33 cellular contexts compared by ENCODE assay signal in genomic region chr7:3762146-3762831, GRCh38.
DNase-seq lines count a peak whose midpoint lies in the region; ATAC-seq, FAIRE-seq and TF ChIP-seq lines count a peak whose summit lies in the region.
"Had no signal": no experiment of that assay in that cellular context is flagged by ENCODE, and none has a peak within 500 bp of the region (broad histone marks: within the 10 kb centered on the region; RNA-seq: fewer than 3 reads in every experiment).

No MANE protein-coding gene starts in this region.

- no peak overlapping the region for H4K91ac ChIP-seq in IMR-90 (ENCODE audit: insufficient read depth, low read depth, low read length)

- H2BK5ac ChIP-seq in IMR-90 (ENCODE audit: low read depth, low read length, poor library complexity, severe bottlenecking) = no peak overlapping the region

- CTCF ChIA-PET in AG04450 (lab: Charles Lee) (no interaction called here), IMR-90 (lab: Yijun Ruan, JAX) (no interaction called here)

- TF ChIP-seq POLR2A in IMR-90 (IDR thresholded peaks at IDR 0.05; ENCODE audit: low read depth, low read length) (no peak), tibial nerve (IDR thresholded peaks at IDR 0.05) (no peak)

- intact Hi-C loops in IMR-90 (cut with micrococcal nuclease) = loop anchor here (5.0 kb wide), 1 partner anchor 280 kb away; no protein-coding TSS in a partner anchor

- no peak overlapping the region for H3K23ac ChIP-seq in IMR-90 (ENCODE audit: low read depth, low read length)

- TF ChIP-seq RAD21 in IMR-90 (IDR thresholded peaks at IDR 0.05; ENCODE audit: low read length) = no peak

- no CpG with 5 or more reads among the region's 11 CpGs for WGBS in IMR-90 (ENCODE audit: extremely low coverage in 2 of 2, insufficient read length in 1 of 2), 2 experiments
- 71 to 85% methylated on average over 11 of the region's 11 CpGs for WGBS in tibial nerve, 2 donors

- H3K36me3 ChIP-seq in IMR-90 (ENCODE audit: control insufficient read depth, insufficient read depth, low read length) (no peaks in the 10 kb centered on the region), astrocyte (ENCODE audit: insufficient read depth, low read length) (no peaks in the 10 kb centered on the region), tibial nerve (no peaks in the 10 kb centered on the region)
- H3K36me3 ChIP-seq: cardiac muscle cell, lower lobe of right lung had no signal

- H3K4me3 ChIP-seq in AG04450 (ENCODE audit: low read depth, low read length) (no peak overlapping the region), IMR-90 (ENCODE audit: insufficient read depth, low read depth, low read length) (no peak overlapping the region), astrocyte (ENCODE audit: insufficient read depth, low read depth, low read length) (no peak overlapping the region), tibial nerve (no peak overlapping the region)
- H3K4me3 ChIP-seq: cardiac muscle cell, coronary artery, lower lobe of right lung, mucosa of descending colon, testis had no signal

- H2AK9ac ChIP-seq in IMR-90 (replicated peaks; ENCODE audit: low read depth, low read length, poor library complexity) = no peak overlapping the region

- H3K9me3 Mint-ChIP-seq in astrocyte (ENCODE audit: unreplicated experiment) (no peaks in the 10 kb centered on the region), osteocyte (ENCODE audit: unreplicated experiment) (peaks cover 4% of the 10 kb centered on the region), HFFc6 (peaks cover 55% of the 10 kb centered on the region)
- H3K9me3 Mint-ChIP-seq: activated CD4-positive, alpha-beta memory T cell treated with anti-CD3 and anti-CD28 coated beads for 36 hours had no signal

- H3K4me2 ChIP-seq in IMR-90 (ENCODE audit: low read depth, low read length) (peak overlapping the region; percentile 14; the same call in 1 of the 2 replicates), astrocyte (ENCODE audit: low read length) (peak overlapping the region; percentile 52)

- H3K9me1 ChIP-seq in IMR-90 (ENCODE audit: insufficient read depth, low read length) = no peaks in the 10 kb centered on the region

- no peaks in the 10 kb centered on the region for H3K36me3 Mint-ChIP-seq in astrocyte (ENCODE audit: low read depth, unreplicated experiment)
- H3K36me3 Mint-ChIP-seq in osteocyte (ENCODE audit: unreplicated experiment) = no peaks in the 10 kb centered on the region
- H3K36me3 Mint-ChIP-seq in HFFc6 (ENCODE audit: low read depth) = no peaks in the 10 kb centered on the region; the same call in 1 of the 2 replicates
- H3K36me3 Mint-ChIP-seq: activated CD4-positive, alpha-beta memory T cell treated with anti-CD3 and anti-CD28 coated beads for 36 hours had no signal

- H2BK15ac ChIP-seq in IMR-90 (ENCODE audit: low read depth, low read length) = no peak overlapping the region

- no peak overlapping the region for H4K8ac ChIP-seq in IMR-90 (ENCODE audit: low read depth in 2 of 2, low read length in 2 of 2)

- POLR2A ChIA-PET in AG04450 (lab: Yijun Ruan, JAX) = no interaction called here
- POLR2A ChIA-PET in IMR-90 (lab: Charles Lee; ENCODE audit: unreplicated experiment) = no interaction called here

- no peak overlapping the region for H3K56ac ChIP-seq in IMR-90 (ENCODE audit: extremely low read depth, insufficient read depth, low read length)

- BruUV-seq in IMR-90 (replicated peaks; lab: Mats Ljungman, UMichigan) = no TSS peak

- no peak for ATAC-seq in IMR-90 (ENCODE audit: low read depth)
- ATAC-seq in HG03565 (IDR thresholded peaks at IDR 0.05; ENCODE audit: unreplicated experiment) = no peak
- ATAC-seq: HepG2; lower lobe of right lung; mucosa of descending colon; sciatic nerve; stimulated activated naive CD8-positive, alpha-beta T cell treated with anti-CD3 and anti-CD28 coated beads, Interleukin-15, Interleukin-2, amounts not matched to agents 100 U/mL and 50 U/mL, for 24 hours had no signal

- no peaks in the 10 kb centered on the region for H3K79me1 ChIP-seq in IMR-90 (ENCODE audit: low read depth in 1 of 2, low read length in 2 of 2)

- H3K9me3 ChIP-seq in AG04450 (ENCODE audit: control insufficient read depth, insufficient read depth, low read length) = peaks cover 4% of the 10 kb centered on the region; the same call in 1 of the 2 replicates
- H3K9me3 ChIP-seq in IMR-90 (ENCODE audit: control insufficient read depth, insufficient read depth, low read length) = peaks cover 4% of the 10 kb centered on the region; the same call in 1 of the 2 replicates
- H3K9me3 ChIP-seq in astrocyte (ENCODE audit: insufficient read depth, low read depth, low read length) = no peaks in the 10 kb centered on the region
- H3K9me3 ChIP-seq in tibial nerve = no peaks in the 10 kb centered on the region
- H3K9me3 ChIP-seq: lower lobe of right lung, mucosa of descending colon, testis had no signal

- no peak overlapping the region for H3K4ac ChIP-seq in IMR-90 (ENCODE audit: low read depth, low read length)

- no peak overlapping the region for H3K14ac ChIP-seq in IMR-90 (replicated peaks; ENCODE audit: low read depth, low read length)

- dilution Hi-C loops in IMR-90 (cut with HindIII; ENCODE audit: low sequenced_read_pairs, unreplicated experiment) = no loop called here

- no peak for FAIRE-seq in astrocyte (lab: Jason Lieb, UNC)
- FAIRE-seq: GM18507, HepG2, TTC549 had no signal

- H3K9ac ChIP-seq in IMR-90 (ENCODE audit: low read depth, low read length) = no peak overlapping the region
- no peak overlapping the region for H3K9ac ChIP-seq in astrocyte (ENCODE audit: low read length)

- TF ChIP-seq CTCF in AG04450 (IDR thresholded peaks at IDR 0.05; ENCODE audit: low read depth, low read length) (peak; percentile 32; the same call in 1 of the 2 replicates), IMR-90 (conservative IDR thresholded peaks at IDR 0.05; ENCODE audit: low read depth, low read length) (no peak), astrocyte (IDR thresholded peaks at IDR 0.05; ENCODE audit: insufficient read depth, low read depth, low read length) (no peak), osteocyte (IDR thresholded peaks at IDR 0.05) (peak; percentile 29), HFFc6 (IDR thresholded peaks at IDR 0.05) (no peak), tibial nerve (IDR thresholded peaks at IDR 0.05) (no peak)

- H4K20me1 ChIP-seq in IMR-90 (ENCODE audit: insufficient read depth, low read length) = no peaks in the 10 kb centered on the region
- H4K20me1 ChIP-seq in astrocyte (ENCODE audit: insufficient read depth, low read length) = no peaks in the 10 kb centered on the region

- H3K4me1 ChIP-seq in IMR-90 (ENCODE audit: control insufficient read depth, insufficient read depth, low read length) = peaks cover 5% of the 10 kb centered on the region; the same call in 1 of the 2 replicates
- H3K4me1 ChIP-seq in astrocyte (ENCODE audit: insufficient read depth, low read length) = peaks cover 10% of the 10 kb centered on the region
- H3K4me1 ChIP-seq in tibial nerve = peaks cover 0 to 5% (median 0%) of the 10 kb centered on the region in 4 donors
- H3K4me1 ChIP-seq: lower lobe of right lung, testis had no signal

- peak overlapping the region; percentile 52; the same call in 1 of the 2 replicates for H3K18ac ChIP-seq in IMR-90 (ENCODE audit: low read depth, low read length)

- H3K4me1 Mint-ChIP-seq in astrocyte (ENCODE audit: low read depth, unreplicated experiment) (no peaks in the 10 kb centered on the region), osteocyte (ENCODE audit: unreplicated experiment) (peaks cover 24% of the 10 kb centered on the region), HFFc6 (ENCODE audit: low read depth) (no peaks in the 10 kb centered on the region)

- DNase-seq in AG04450 (ENCODE audit: low read depth, low spot score) (no peak), IMR-90 (no peak), astrocyte (ENCODE audit: low read depth) (no peak), osteocyte (ENCODE audit: extremely low spot score, unreplicated experiment) (no peak), HFFc6 (no peak), tibial nerve (ENCODE audit: low spot score in 2 of 2) (no peak), HUDEP-2 (lab: John Stamatoyannopoulos, UW; ENCODE audit: unreplicated experiment in 76 of 76) (no peak)
- DNase-seq: activated CD4-positive, alpha-beta memory T cell treated with anti-CD3 and anti-CD28 coated beads for 36 hours; activated CD8-positive, alpha-beta memory T cell treated with anti-CD3 and anti-CD28 coated beads, Interleukin-2, amount 50 U/mL, for 48 hours; activated naive CD4-positive, alpha-beta T cell treated with anti-CD3 and anti-CD28 coated beads, Interleukin-2, amount 50 U/mL, for 16 hours; COR-L47; DMS79; effector memory CD4-positive, alpha-beta T cell; erythroblast; head of caudate nucleus; Kasumi-1; lower lobe of right lung; mucosa of descending colon; MV-4-11; NCI-H1436 treated with DMSO at 0.1 percent for 48 hours; NCI-H2107; NCI-H446; stimulated activated CD4-positive, alpha-beta T cell treated with anti-CD3 and anti-CD28 coated beads, Interleukin-4, amount 100 ng/mL, for 4 hours; stimulated activated naive CD8-positive, alpha-beta T cell treated with anti-CD3 and anti-CD28 coated beads, Interleukin-15, Interleukin-2, amounts not matched to agents 100 U/mL and 50 U/mL, for 24 hours; testis had no signal

- H4K5ac ChIP-seq in IMR-90 (ENCODE audit: low read depth, low read length) = no peak overlapping the region; the same call in 1 of the 2 replicates

- H3K79me2 ChIP-seq in astrocyte (ENCODE audit: insufficient read depth, low read length) = no peaks in the 10 kb centered on the region

- no peak overlapping the region for H3K27ac Mint-ChIP-seq in astrocyte (ENCODE audit: unreplicated experiment)
- H3K27ac Mint-ChIP-seq in osteocyte (ENCODE audit: unreplicated experiment) = peak overlapping the region; percentile 77
- H3K27ac Mint-ChIP-seq in HFFc6 = no peak overlapping the region
- H3K27ac Mint-ChIP-seq: activated CD4-positive, alpha-beta memory T cell treated with anti-CD3 and anti-CD28 coated beads for 36 hours had no signal

- H3K27me3 Mint-ChIP-seq in astrocyte (ENCODE audit: low read depth, unreplicated experiment) (no peaks in the 10 kb centered on the region), osteocyte (ENCODE audit: unreplicated experiment) (peaks cover 4% of the 10 kb centered on the region), HFFc6 (ENCODE audit: insufficient read depth) (no peaks in the 10 kb centered on the region)

- no peak overlapping the region for H3K4me3 Mint-ChIP-seq in astrocyte (ENCODE audit: unreplicated experiment)
- H3K4me3 Mint-ChIP-seq in osteocyte (ENCODE audit: unreplicated experiment) = no peak overlapping the region
- H3K4me3 Mint-ChIP-seq in HFFc6 = no peak overlapping the region
- H3K4me3 Mint-ChIP-seq: activated CD4-positive, alpha-beta memory T cell treated with anti-CD3 and anti-CD28 coated beads for 36 hours had no signal

- H3K27me3 ChIP-seq in AG04450 (ENCODE audit: control insufficient read depth, insufficient read depth, low read length) (no peaks in the 10 kb centered on the region), IMR-90 (ENCODE audit: control insufficient read depth, insufficient read depth, low read length) (peaks cover 1% of the 10 kb centered on the region; the same call in 1 of the 2 replicates), astrocyte (ENCODE audit: insufficient read depth, low read length) (peaks cover 4% of the 10 kb centered on the region), tibial nerve (no peaks in the 10 kb centered on the region)
- H3K27me3 ChIP-seq: cardiac muscle cell, testis had no signal

- H2AFZ ChIP-seq in IMR-90 (replicated peaks; ENCODE audit: low read length, poor library complexity) (no peak overlapping the region), astrocyte (ENCODE audit: low read depth, low read length) (no peak overlapping the region)

- no peak overlapping the region for H2BK20ac ChIP-seq in IMR-90 (ENCODE audit: low read depth, low read length)

- no peak overlapping the region for H3K27ac ChIP-seq in AG04450 (ENCODE audit: low read depth, low read length)
- peak overlapping the region; percentile 76; the same call in 1 of the 2 replicates for H3K27ac ChIP-seq in IMR-90 (ENCODE audit: insufficient read depth, low read length)
- no peak overlapping the region for H3K27ac ChIP-seq in astrocyte (ENCODE audit: low read depth, low read length)
- H3K27ac ChIP-seq in tibial nerve = no peak overlapping the region
- H3K27ac ChIP-seq: cardiac muscle cell, coronary artery, HL-60, lower lobe of right lung, testis had no signal

- H2BK120ac ChIP-seq in IMR-90 (ENCODE audit: low read depth, low read length) = no peak overlapping the region

- H2AK5ac ChIP-seq in IMR-90 (ENCODE audit: low read depth, low read length) = no peak overlapping the region

- in situ Hi-C loops in IMR-90 (cut with MboI; ENCODE audit: low sequenced_read_pairs) = no loop called here

- TF ChIP-seq EP300 in tibial nerve (IDR thresholded peaks at IDR 0.05) = no peak

Comparison
In these comparisons a context has a peak if more than half of its experiments do, and no peak if none do; other contexts are left out.
1. CTCF ChIP-seq: peak in AG04450 (single experiment) and osteocyte (single experiment); none in IMR-90 (single experiment), astrocyte (single experiment), HFFc6 (single experiment) and tibial nerve (0 of 5).